ENCODE assay signal across 1 cellular context in genomic region chr11:116052603-116053537, GRCh38.
TF ChIP-seq lines count a peak whose summit lies in the region.

No MANE protein-coding gene starts in this region.

TF ChIP-seq in HepG2, 621 proteins besides CTCF, POLR2A, EP300 and RAD21 (continued from another document):
- TF ChIP-seq PRDM4 (CRISPR knock-in tag; IDR thresholded peaks at IDR 0.05; ENCODE audit: borderline replicate concordance) (no peak), ZNF883 (CRISPR knock-in tag; IDR thresholded peaks at IDR 0.05; ENCODE audit: not compliant biosample characterization) (no peak), YY1 (IDR thresholded peaks at IDR 0.05; ENCODE audit: insufficient read depth, insufficient replicate concordance, low read depth, low read length) (no peak), SMARCE1 (IDR thresholded peaks at IDR 0.05; ENCODE audit: borderline replicate concordance) (no peak)
